In the genomic region with DNA sequence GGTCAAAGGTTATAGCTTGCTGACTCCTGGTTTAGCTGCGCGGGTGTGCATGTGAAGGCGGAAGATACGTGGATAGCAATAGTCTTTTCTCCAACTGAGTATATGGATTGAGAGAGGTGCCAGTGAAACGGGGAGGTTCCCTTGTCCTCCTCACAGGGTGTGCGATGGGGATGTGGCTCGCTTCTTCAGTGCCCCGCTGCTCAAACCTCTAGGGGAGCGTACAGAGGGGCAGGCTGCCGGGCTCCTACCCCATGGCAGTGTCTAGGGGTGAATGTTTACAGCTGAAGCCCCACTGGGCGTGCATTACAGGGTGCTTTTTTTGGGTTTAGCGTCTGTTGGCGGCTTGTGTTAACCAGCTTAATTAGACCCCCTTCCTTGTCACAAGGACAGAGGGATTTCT, we compare ENCODE assay signal across 37 cellular contexts.
"Had no signal": no experiment of that assay in that cellular context is flagged by ENCODE, and none has a peak within 500 bp of the region (broad histone marks: within the 10 kb centered on the region; RNA-seq: fewer than 3 reads in every experiment).

No MANE protein-coding gene starts in this region.

- H3K4me1 ChIP-seq: adrenal gland, ascending aorta, body of pancreas, breast epithelium had no signal

- H3K4me1 Mint-ChIP-seq: activated naive CD4-positive, alpha-beta T cell treated with anti-CD3 and anti-CD28 coated beads, Interleukin-2, amount 10 ng/mL, durations not matched to agents 7 days and 5 days; activated naive CD4-positive, alpha-beta T cell treated with anti-CD3 and anti-CD28 coated beads, Interleukin-2, amount 50 U/mL, for 24 hours; activated naive CD8-positive, alpha-beta T cell treated with anti-CD3 and anti-CD28 coated beads for 36 hours; activated naive CD8-positive, alpha-beta T cell treated with anti-CD3 and anti-CD28 coated beads, Interleukin-2, amount 10 ng/mL, durations not matched to agents 7 days and 5 days; activated naive CD8-positive, alpha-beta T cell treated with anti-CD3 and anti-CD28 coated beads, Interleukin-2, amount 50 U/mL, for 24 hours; activated T-helper 17 cell treated with anti-CD3 and anti-CD28 coated beads, Interleukin-2, amount 50 U/mL, for 72 hours; brain; central memory CD8-positive, alpha-beta T cell had no signal

- H3K4me3 ChIP-seq: adrenal gland, ascending aorta, body of pancreas, breast epithelium, cardiac muscle cell had no signal

- H3K27me3 ChIP-seq: adrenal gland, ascending aorta, body of pancreas, brain microvascular endothelial cell, breast epithelium, cardiac muscle cell had no signal

- H3K27ac ChIP-seq: adrenal gland, ascending aorta, body of pancreas, brain microvascular endothelial cell, breast epithelium, cardiac muscle cell had no signal

- H3K36me3 Mint-ChIP-seq: activated naive CD4-positive, alpha-beta T cell treated with anti-CD3 and anti-CD28 coated beads, Interleukin-2, amount 10 ng/mL, durations not matched to agents 7 days and 5 days; activated naive CD4-positive, alpha-beta T cell treated with anti-CD3 and anti-CD28 coated beads, Interleukin-2, amount 50 U/mL, for 24 hours; activated naive CD4-positive, alpha-beta T cell treated with anti-CD3 and anti-CD28 coated beads, Interleukin-2, amount 50 U/mL, for 72 hours; activated naive CD8-positive, alpha-beta T cell; activated naive CD8-positive, alpha-beta T cell treated with anti-CD3 and anti-CD28 coated beads for 36 hours; activated naive CD8-positive, alpha-beta T cell treated with anti-CD3 and anti-CD28 coated beads, Interleukin-2, amount 10 ng/mL, durations not matched to agents 7 days and 5 days; brain had no signal

- H3K9me3 ChIP-seq: adrenal gland, ascending aorta, body of pancreas, breast epithelium had no signal

- H3K27ac Mint-ChIP-seq: activated naive CD4-positive, alpha-beta T cell treated with anti-CD3 and anti-CD28 coated beads for 36 hours; activated naive CD4-positive, alpha-beta T cell treated with anti-CD3 and anti-CD28 coated beads, Interleukin-2, amount 10 ng/mL, durations not matched to agents 7 days and 5 days; activated naive CD4-positive, alpha-beta T cell treated with anti-CD3 and anti-CD28 coated beads, Interleukin-2, amount 50 U/mL, for 24 hours; activated naive CD4-positive, alpha-beta T cell treated with anti-CD3 and anti-CD28 coated beads, Interleukin-2, amount 50 U/mL, for 72 hours; activated naive CD8-positive, alpha-beta T cell; activated naive CD8-positive, alpha-beta T cell treated with anti-CD3 and anti-CD28 coated beads for 36 hours; activated naive CD8-positive, alpha-beta T cell treated with anti-CD3 and anti-CD28 coated beads, Interleukin-2, amount 10 ng/mL, durations not matched to agents 7 days and 5 days; activated naive CD8-positive, alpha-beta T cell treated with anti-CD3 and anti-CD28 coated beads, Interleukin-2, amount 50 U/mL, for 24 hours; activated T-cell treated with anti-CD3 and anti-CD28 coated beads, Interleukin-2, amount 50 U/mL, for 24 hours; activated T-cell treated with anti-CD3 and anti-CD28 coated beads, Interleukin-2, amount 50 U/mL, for 72 hours; activated T-helper 1 cell treated with anti-CD3 and anti-CD28 coated beads, Interleukin-12 subunit alpha, Interleukin-12 subunit beta, Interleukin-2, Interleukin-4 antibody, amounts not matched to agents 30 ng/mL and 10 ng/mL and 1 ng/mL, durations not matched to agents 14 hours and 24 hours and 36 hours; activated T-helper 17 cell treated with anti-CD3 and anti-CD28 coated beads, Interleukin-2, amount 50 U/mL, for 72 hours; activated T-helper 2 cell treated with anti-CD3 and anti-CD28 coated beads, Interferon-gamma antibody, Interleukin-2, Interleukin-4, amounts not matched to agents 10 μg/mL and 5 μg/mL and 100 μg/mL, durations not matched to agents 14 hours and 24 hours and 36 hours; brain had no signal

- H3K4me3 Mint-ChIP-seq: activated naive CD4-positive, alpha-beta T cell treated with anti-CD3 and anti-CD28 coated beads for 36 hours; activated naive CD4-positive, alpha-beta T cell treated with anti-CD3 and anti-CD28 coated beads, Interleukin-2, amount 10 ng/mL, durations not matched to agents 7 days and 5 days; activated naive CD4-positive, alpha-beta T cell treated with anti-CD3 and anti-CD28 coated beads, Interleukin-2, amount 50 U/mL, for 24 hours; activated naive CD8-positive, alpha-beta T cell; activated naive CD8-positive, alpha-beta T cell treated with anti-CD3 and anti-CD28 coated beads for 36 hours; activated naive CD8-positive, alpha-beta T cell treated with anti-CD3 and anti-CD28 coated beads, Interleukin-2, amount 10 ng/mL, durations not matched to agents 7 days and 5 days; activated naive CD8-positive, alpha-beta T cell treated with anti-CD3 and anti-CD28 coated beads, Interleukin-2, amount 50 U/mL, for 24 hours; activated T-cell treated with anti-CD3 and anti-CD28 coated beads, Interleukin-2, amount 50 U/mL, for 24 hours; activated T-cell treated with anti-CD3 and anti-CD28 coated beads, Interleukin-2, amount 50 U/mL, for 4 hours; activated T-cell treated with anti-CD3 and anti-CD28 coated beads, Interleukin-2, amount 50 U/mL, for 72 hours; activated T-helper 1 cell treated with anti-CD3 and anti-CD28 coated beads, Interleukin-12 subunit alpha, Interleukin-12 subunit beta, Interleukin-2, Interleukin-4 antibody, amounts not matched to agents 30 ng/mL and 10 ng/mL and 1 ng/mL, durations not matched to agents 14 hours and 24 hours and 36 hours; activated T-helper 17 cell treated with anti-CD3 and anti-CD28 coated beads, Interleukin-2, amount 50 U/mL, for 72 hours; brain; central memory CD8-positive, alpha-beta T cell had no signal

- H3K27me3 Mint-ChIP-seq: activated naive CD4-positive, alpha-beta T cell treated with anti-CD3 and anti-CD28 coated beads, Interleukin-2, amount 10 ng/mL, durations not matched to agents 7 days and 5 days; central memory CD8-positive, alpha-beta T cell had no signal

- H3K9me3 Mint-ChIP-seq: activated naive CD4-positive, alpha-beta T cell treated with anti-CD3 and anti-CD28 coated beads for 36 hours; activated naive CD4-positive, alpha-beta T cell treated with anti-CD3 and anti-CD28 coated beads, Interleukin-2, amount 10 ng/mL, durations not matched to agents 7 days and 5 days; activated naive CD4-positive, alpha-beta T cell treated with anti-CD3 and anti-CD28 coated beads, Interleukin-2, amount 50 U/mL, for 24 hours; activated naive CD8-positive, alpha-beta T cell treated with anti-CD3 and anti-CD28 coated beads for 36 hours; activated naive CD8-positive, alpha-beta T cell treated with anti-CD3 and anti-CD28 coated beads, Interleukin-2, amount 10 ng/mL, durations not matched to agents 7 days and 5 days; activated naive CD8-positive, alpha-beta T cell treated with anti-CD3 and anti-CD28 coated beads, Interleukin-2, amount 50 U/mL, for 24 hours; activated T-cell treated with anti-CD3 and anti-CD28 coated beads, Interleukin-2, amount 50 U/mL, for 24 hours; activated T-cell treated with anti-CD3 and anti-CD28 coated beads, Interleukin-2, amount 50 U/mL, for 72 hours; activated T-helper 1 cell treated with anti-CD3 and anti-CD28 coated beads, Interleukin-12 subunit alpha, Interleukin-12 subunit beta, Interleukin-2, Interleukin-4 antibody, amounts not matched to agents 30 ng/mL and 10 ng/mL and 1 ng/mL, durations not matched to agents 14 hours and 24 hours and 36 hours; activated T-helper 2 cell treated with anti-CD3 and anti-CD28 coated beads, Interferon-gamma antibody, Interleukin-2, Interleukin-4, amounts not matched to agents 10 μg/mL and 5 μg/mL and 100 μg/mL, durations not matched to agents 14 hours and 24 hours and 36 hours; central memory CD8-positive, alpha-beta T cell had no signal

- DNase-seq: activated effector memory CD4-positive, alpha-beta T cell treated with anti-CD3 and anti-CD28 coated beads, Interleukin-2, amount 50 U/mL, for 16 hours; activated effector memory CD4-positive, alpha-beta T cell treated with Interleukin-2 at 50 U/mL for 16 hours; activated gamma-delta T cell; activated gamma-delta T cell treated with Interleukin-2 at 50 U/mL for 16 hours; activated naive CD4-positive, alpha-beta T cell; activated naive CD4-positive, alpha-beta T cell treated with anti-CD3 and anti-CD28 coated beads for 36 hours; activated naive CD4-positive, alpha-beta T cell treated with anti-CD3 and anti-CD28 coated beads, Interleukin-2, amount 10 ng/mL, durations not matched to agents 7 days and 5 days; activated naive CD4-positive, alpha-beta T cell treated with anti-CD3 and anti-CD28 coated beads, Interleukin-2, amount 50 U/mL, for 16 hours; activated naive CD4-positive, alpha-beta T cell treated with Interleukin-2 at 50 U/mL for 16 hours; activated naive CD8-positive, alpha-beta T cell treated with anti-CD3 and anti-CD28 coated beads for 36 hours; activated naive CD8-positive, alpha-beta T cell treated with anti-CD3 and anti-CD28 coated beads, Interleukin-2, amount 10 ng/mL, durations not matched to agents 7 days and 5 days; activated naive CD8-positive, alpha-beta T cell treated with anti-CD3 and anti-CD28 coated beads, Interleukin-2, amount 50 U/mL, for 24 hours; activated T-cell treated with anti-CD3 and anti-CD28 coated beads, Interleukin-2, amount 50 U/mL, for 1 hour; activated T-cell treated with anti-CD3 and anti-CD28 coated beads, Interleukin-2, amount 50 U/mL, for 24 hours; activated T-cell treated with anti-CD3 and anti-CD28 coated beads, Interleukin-2, amount 50 U/mL, for 4 hours; activated T-cell treated with anti-CD3 and anti-CD28 coated beads, Interleukin-2, amount 50 U/mL, for 48 hours; activated T-cell treated with anti-CD3 and anti-CD28 coated beads, Interleukin-2, amount 50 U/mL, for 72 hours; adrenal gland; amniotic stem cell; amygdala; aorta; body of pancreas; brain microvascular endothelial cell; caudate nucleus; central memory CD4-positive, alpha-beta T cell; cerebellar nuclear complex had no signal

- H3K36me3 ChIP-seq: adrenal gland, ascending aorta, brain microvascular endothelial cell, breast epithelium, cardiac muscle cell had no signal
